ENCODE assay signal across 25 cellular contexts in genomic region chr20:1926237-1926636, GRCh38.
"Had no signal": no experiment of that assay in that cellular context is flagged by ENCODE, and none has a peak within 500 bp of the region (broad histone marks: within the 10 kb centered on the region; RNA-seq: fewer than 3 reads in every experiment).

No MANE protein-coding gene starts in this region.

- H3K4me3 Mint-ChIP-seq: activated naive CD8-positive, alpha-beta T cell; immature natural killer cell; T-cell; T-helper 2 cell treated with Interferon-gamma antibody and Interleukin-4, amounts not matched to agents 5 μg/mL and 100 μg/mL, for 36 hours had no signal

- H3K27ac ChIP-seq: adrenal gland, hepatocyte, prostate gland, right atrium auricular region, spleen, thoracic aorta, upper lobe of left lung, WERI-Rb-1 had no signal

- H3K9me3 Mint-ChIP-seq: immature natural killer cell; T-cell; T-helper 2 cell treated with Interferon-gamma antibody and Interleukin-4, amounts not matched to agents 5 μg/mL and 100 μg/mL, for 36 hours had no signal

- H3K9me3 ChIP-seq: adrenal gland, prostate gland, right atrium auricular region, spleen, thoracic aorta, upper lobe of left lung had no signal

- H3K36me3 ChIP-seq: prostate gland, WERI-Rb-1 had no signal

- H3K4me1 ChIP-seq: adrenal gland, prostate gland had no signal

- H3K27me3 ChIP-seq: adrenal gland, hepatocyte, right atrium auricular region, upper lobe of left lung had no signal

- ATAC-seq: esophagus mucosa, T-cell had no signal

- DNase-seq: activated CD4-positive, alpha-beta T cell treated with anti-CD3 and anti-CD28 coated beads for 1 hour; activated CD4-positive, alpha-beta T cell treated with anti-CD3 and anti-CD28 coated beads, Interleukin-2, amount 50 U/mL, for 1 hour; activated naive CD4-positive, alpha-beta T cell; activated T-cell treated with anti-CD3 and anti-CD28 coated beads, Interleukin-2, amount 50 U/mL, for 1 hour; adrenal gland; cerebellar nuclear complex; dermis blood vessel endothelial cell; effector memory CD4-positive, alpha-beta T cell; foreskin melanocyte; immature natural killer cell; kidney glomerular epithelial cell; mesenchymal stem cell; spleen; stimulated activated CD4-positive, alpha-beta T cell treated with anti-CD3 and anti-CD28 coated beads, Interleukin-4, amount 100 ng/mL, for 1 hour; stimulated activated naive CD4-positive, alpha-beta T cell; T-cell; upper lobe of left lung; WERI-Rb-1 had no signal

- H3K4me1 Mint-ChIP-seq: immature natural killer cell, T-cell had no signal

- H3K4me3 ChIP-seq: adrenal gland, hepatocyte, prostate gland, right atrium auricular region, spleen, thoracic aorta, upper lobe of left lung had no signal

- H3K36me3 Mint-ChIP-seq: activated naive CD8-positive, alpha-beta T cell; immature natural killer cell; T-cell had no signal

- H3K27ac Mint-ChIP-seq: activated naive CD8-positive, alpha-beta T cell; immature natural killer cell; T-cell; T-helper 2 cell treated with Interferon-gamma antibody and Interleukin-4, amounts not matched to agents 5 μg/mL and 100 μg/mL, for 36 hours had no signal
